13 cellular contexts compared by ENCODE assay signal in the genomic region with DNA sequence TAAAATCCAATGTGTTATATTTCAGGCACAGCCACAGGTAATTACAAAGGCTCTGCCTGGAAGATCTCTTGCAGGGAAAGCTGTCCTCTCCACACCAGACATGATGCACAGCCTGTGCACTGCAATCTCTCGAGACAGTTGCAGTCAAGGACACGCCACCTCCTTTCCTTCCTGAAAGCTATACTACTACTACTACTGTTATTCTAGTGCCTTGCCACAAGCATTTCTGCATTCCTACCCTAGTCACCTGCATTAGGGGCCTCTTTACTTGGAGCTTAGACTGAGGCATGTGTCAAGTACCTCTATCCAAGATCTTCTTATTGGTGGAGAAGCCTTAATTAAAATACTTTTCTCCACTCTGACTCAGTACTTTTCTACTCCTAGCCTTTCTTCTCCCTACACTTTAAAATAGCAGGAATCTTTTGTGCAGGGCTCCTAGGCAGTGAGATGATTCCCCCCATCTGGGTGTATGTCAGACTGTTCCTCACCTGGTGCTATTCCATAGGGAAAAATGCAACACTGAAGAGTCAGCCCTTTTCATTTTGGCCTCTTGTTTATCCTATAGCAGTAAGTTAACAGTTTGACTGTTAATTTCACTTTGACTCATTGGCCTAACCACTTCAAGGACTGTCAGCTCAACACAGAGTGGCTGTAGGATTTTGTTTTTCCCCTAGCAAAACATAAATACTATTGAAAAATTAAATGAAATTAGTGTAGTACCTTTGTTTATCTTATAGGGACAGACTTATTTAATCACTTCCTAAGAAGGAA.
DNase-seq lines count a peak whose midpoint lies in the region; ATAC-seq and TF ChIP-seq lines count a peak whose summit lies in the region.
"Had no signal": no experiment of that assay in that cellular context is flagged by ENCODE, and none has a peak within 500 bp of the region (broad histone marks: within the 10 kb centered on the region; RNA-seq: fewer than 3 reads in every experiment).

No MANE protein-coding gene starts in this region.

- peaks cover 22% of the 10 kb centered on the region for H3K4me1 Mint-ChIP-seq in T-helper 2 cell treated with Interferon-gamma antibody and Interleukin-4, amounts not matched to agents 5 μg/mL and 100 μg/mL, for 36 hours (ENCODE audit: low read depth)

- DNase-seq in GM13977 (ENCODE audit: low spot score) (peak; percentile 59), NCI-H446 (lab: John Stamatoyannopoulos, UW) (no peak), NCI-H748 treated with DMSO at 0.1 percent for 48 hours (lab: John Stamatoyannopoulos, UW) (no peak), T-helper 9 cell (no peak)
- DNase-seq in T-helper 2 cell treated with Interferon-gamma antibody and Interleukin-4, amounts not matched to agents 5 μg/mL and 100 μg/mL, for 36 hours (ENCODE audit: low spot score): peak; percentile 14
- no peak for DNase-seq in activated T-cell treated with anti-CD3 and anti-CD28 coated beads, Interleukin-2, amount 50 U/mL, for 1 hour
- DNase-seq: activated CD4-positive, alpha-beta memory T cell treated with anti-CD3 and anti-CD28 coated beads for 36 hours; NCI-H226; psoas muscle had no signal

- TF ChIP-seq CTCF in GM13977 (IDR thresholded peaks at IDR 0.05; ENCODE audit: extremely low read depth, insufficient read depth, missing control alignments): no peak

- ATAC-seq in GM19023 (IDR thresholded peaks at IDR 0.05; ENCODE audit: unreplicated experiment) (peak; percentile 69), HG02678 (IDR thresholded peaks at IDR 0.05; ENCODE audit: unreplicated experiment) (peak; percentile 86)
- ATAC-seq: K562 had no signal

- H3K36me3 Mint-ChIP-seq in T-helper 2 cell treated with Interferon-gamma antibody and Interleukin-4, amounts not matched to agents 5 μg/mL and 100 μg/mL, for 36 hours (ENCODE audit: low read depth): peaks cover 23% of the 10 kb centered on the region

- H3K9me3 Mint-ChIP-seq in T-helper 2 cell treated with Interferon-gamma antibody and Interleukin-4, amounts not matched to agents 5 μg/mL and 100 μg/mL, for 36 hours: peaks cover 1% of the 10 kb centered on the region

- no peaks in the 10 kb centered on the region for H3K27me3 Mint-ChIP-seq in T-helper 2 cell treated with Interferon-gamma antibody and Interleukin-4, amounts not matched to agents 5 μg/mL and 100 μg/mL, for 36 hours (ENCODE audit: low read depth)
- H3K27me3 Mint-ChIP-seq: activated CD4-positive, alpha-beta memory T cell treated with anti-CD3 and anti-CD28 coated beads for 36 hours; CD4-positive, CD25-positive, alpha-beta regulatory T cell had no signal

- peak overlapping the region; percentile 82 for H3K27ac Mint-ChIP-seq in T-helper 2 cell treated with Interferon-gamma antibody and Interleukin-4, amounts not matched to agents 5 μg/mL and 100 μg/mL, for 36 hours
- H3K27ac Mint-ChIP-seq: activated CD4-positive, alpha-beta memory T cell treated with anti-CD3 and anti-CD28 coated beads for 36 hours had no signal

- in situ Hi-C loops in GM13977 (cut with MboI; ENCODE audit: low pct_unique_long_range_greater_than_20kb, low sequenced_read_pairs, unreplicated experiment): no loop called here

- peak overlapping the region; percentile 76 for H3K4me3 Mint-ChIP-seq in T-helper 2 cell treated with Interferon-gamma antibody and Interleukin-4, amounts not matched to agents 5 μg/mL and 100 μg/mL, for 36 hours
- H3K4me3 Mint-ChIP-seq: activated CD4-positive, alpha-beta memory T cell treated with anti-CD3 and anti-CD28 coated beads for 36 hours; CD4-positive, CD25-positive, alpha-beta regulatory T cell had no signal

Comparison
In these comparisons a context has a peak if more than half of its experiments do, and no peak if none do; other contexts are left out.
1. DNase-seq: peak in GM13977 (single experiment) and T-helper 2 cell treated with Interferon-gamma antibody and Interleukin-4, amounts not matched to agents 5 μg/mL and 100 μg/mL, for 36 hours (single experiment); none in NCI-H446 (0 of 2), activated T-cell treated with anti-CD3 and anti-CD28 coated beads, Interleukin-2, amount 50 U/mL, for 1 hour (single experiment), NCI-H748 treated with DMSO at 0.1 percent for 48 hours (single experiment) and T-helper 9 cell (single experiment).